16 cellular contexts compared by ENCODE assay signal in the genomic region with DNA sequence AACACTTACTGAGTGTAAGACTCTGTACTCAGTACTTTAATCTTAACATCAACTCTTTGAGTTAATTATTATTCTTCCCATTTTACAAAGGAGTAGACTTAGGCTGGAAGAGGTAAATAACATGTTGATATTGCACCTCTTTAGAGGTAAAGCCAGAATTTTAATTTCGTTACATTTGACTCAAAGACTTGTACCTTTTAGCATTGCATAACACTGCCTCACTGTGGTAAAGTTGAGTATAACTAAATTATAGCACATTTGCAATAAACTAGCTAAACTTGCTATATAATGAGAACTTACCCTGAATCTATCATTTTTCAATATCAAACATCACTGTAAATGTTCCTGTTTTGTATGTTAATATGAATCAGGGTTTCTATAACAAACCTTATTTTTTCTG.
DNase-seq lines count a peak whose midpoint lies in the region; ATAC-seq and TF ChIP-seq lines count a peak whose summit lies in the region.
"Had no signal": no experiment of that assay in that cellular context is flagged by ENCODE, and none has a peak within 500 bp of the region (broad histone marks: within the 10 kb centered on the region; RNA-seq: fewer than 3 reads in every experiment).

No MANE protein-coding gene starts in this region.

- no peak overlapping the region for H3K4me3 Mint-ChIP-seq in MCF 10A (ENCODE audit: unreplicated experiment)
- H3K4me3 Mint-ChIP-seq in naive thymus-derived CD8-positive, alpha-beta T cell, result no peak overlapping the region
- H3K4me3 Mint-ChIP-seq: stimulated activated naive B cell treated with anti-CD40 and anti-IgM and Interleukin-4, amounts not matched to agents 10 μg/mL and 1 μg/mL and 100 μg/mL, for 72 hours had no signal

- H3K36me3 Mint-ChIP-seq in MCF 10A (ENCODE audit: insufficient read depth, unreplicated experiment), result no peaks in the 10 kb centered on the region
- H3K36me3 Mint-ChIP-seq in naive thymus-derived CD8-positive, alpha-beta T cell, result no peaks in the 10 kb centered on the region
- H3K36me3 Mint-ChIP-seq: stimulated activated naive B cell treated with anti-CD40 and anti-IgM and Interleukin-4, amounts not matched to agents 10 μg/mL and 1 μg/mL and 100 μg/mL, for 72 hours had no signal

- H3K4me2 ChIP-seq in smooth muscle cell, result no peak overlapping the region

- H3K27ac ChIP-seq in breast epithelium (no peak overlapping the region), smooth muscle cell (ENCODE audit: low read depth) (no peak overlapping the region)
- H3K27ac ChIP-seq: gastroesophageal sphincter, prostate gland had no signal

- no peaks in the 10 kb centered on the region for H4K20me1 ChIP-seq in smooth muscle cell (ENCODE audit: low read depth)

- CTCF ChIA-PET in MCF 10A (lab: Yijun Ruan, JAX), result interaction anchor here (0.5 to 6.0 kb wide), 5 partner anchors 10 to 1691 kb away, joined by 3 to 56 read pairs (median 3); no protein-coding TSS in a partner anchor

- H3K79me2 ChIP-seq in smooth muscle cell (ENCODE audit: low read depth), result no peaks in the 10 kb centered on the region

- ATAC-seq in naive thymus-derived CD8-positive, alpha-beta T cell, result no peak
- ATAC-seq in HG02938 (IDR thresholded peaks at IDR 0.05; ENCODE audit: unreplicated experiment), result no peak
- ATAC-seq: gastroesophageal sphincter; K562; stimulated activated naive B cell treated with anti-CD40 and anti-IgM and Interleukin-4, amounts not matched to agents 10 μg/mL and 1 μg/mL and 100 μg/mL, for 72 hours had no signal

- WGBS in smooth muscle cell (ENCODE audit: low lambda C conversion rate), result 41% methylated on average over 1 of the region's 1 CpG

- H3K4me1 Mint-ChIP-seq in MCF 10A (ENCODE audit: insufficient read depth, unreplicated experiment), result peaks cover 7% of the 10 kb centered on the region
- H3K4me1 Mint-ChIP-seq in naive thymus-derived CD8-positive, alpha-beta T cell, result no peaks in the 10 kb centered on the region
- H3K4me1 Mint-ChIP-seq: stimulated activated naive B cell treated with anti-CD40 and anti-IgM and Interleukin-4, amounts not matched to agents 10 μg/mL and 1 μg/mL and 100 μg/mL, for 72 hours had no signal

- no peak overlapping the region for H3K27ac Mint-ChIP-seq in MCF 10A (ENCODE audit: low read depth, unreplicated experiment)
- H3K27ac Mint-ChIP-seq in naive thymus-derived CD8-positive, alpha-beta T cell, result no peak overlapping the region
- H3K27ac Mint-ChIP-seq: stimulated activated naive B cell treated with anti-CD40 and anti-IgM and Interleukin-4, amounts not matched to agents 10 μg/mL and 1 μg/mL and 100 μg/mL, for 72 hours had no signal

- TF ChIP-seq CTCF in MCF 10A (IDR thresholded peaks at IDR 0.05; ENCODE audit: unreplicated experiment) (peak; percentile 27), breast epithelium (IDR thresholded peaks at IDR 0.05) (no peak), epithelial cell of esophagus (IDR thresholded peaks at IDR 0.05; ENCODE audit: insufficient read depth, low read depth, low read length, missing control alignments) (no peak), smooth muscle cell (IDR thresholded peaks at IDR 0.05; ENCODE audit: borderline replicate concordance, insufficient read depth, poor library complexity, severe bottlenecking) (peak; percentile 22)

- intact Hi-C loops in MCF 10A (cut with micrococcal nuclease) (loop anchor here (1.0 to 5.0 kb wide), 2 partner anchors 268 to 1041 kb away; no protein-coding TSS in a partner anchor), breast epithelium (cut with DNase I; ENCODE audit: low total_unique reads) (no loop called here)

- DNase-seq in MCF 10A (ENCODE audit: unreplicated experiment) (peak; percentile 33), breast epithelium (ENCODE audit: low spot score in 2 of 2) (no peak), NCI-H1694 (lab: John Stamatoyannopoulos, UW) (peak; percentile 51), epithelial cell of esophagus (ENCODE audit: low read depth) (peak; percentile 1), smooth muscle cell (lab: John Stamatoyannopoulos, UW; ENCODE audit: unreplicated experiment) (no peak), retina (no peak)
- no peak for DNase-seq in naive thymus-derived CD8-positive, alpha-beta T cell
- DNase-seq: activated T-cell treated with anti-CD3 and anti-CD28 coated beads, Interleukin-2, amount 50 U/mL, for 1 hour; AML-193; NCI-H345; stimulated activated CD4-positive, alpha-beta T cell treated with anti-CD3 and anti-CD28 coated beads, Interleukin-4, amount 100 ng/mL, for 1 hour; stimulated activated naive B cell treated with anti-CD40 and anti-IgM and Interleukin-4, amounts not matched to agents 10 μg/mL and 1 μg/mL and 100 μg/mL, for 72 hours had no signal

- H3K4me3 ChIP-seq in breast epithelium (no peak overlapping the region), epithelial cell of esophagus (ENCODE audit: low read length) (no peak overlapping the region), smooth muscle cell (no peak overlapping the region)
- H3K4me3 ChIP-seq: gastroesophageal sphincter, K562, prostate gland had no signal

- no peak for TF ChIP-seq POLR2A in breast epithelium (IDR thresholded peaks at IDR 0.05)

- H3K36me3 ChIP-seq in breast epithelium (no peaks in the 10 kb centered on the region), smooth muscle cell (ENCODE audit: low read depth) (no peaks in the 10 kb centered on the region)
- H3K36me3 ChIP-seq: gastroesophageal sphincter, prostate gland had no signal

- H3K9me3 ChIP-seq in breast epithelium (no peaks in the 10 kb centered on the region), smooth muscle cell (replicated peaks; ENCODE audit: low read depth) (peaks cover 6% of the 10 kb centered on the region)
- H3K9me3 ChIP-seq: gastroesophageal sphincter, prostate gland had no signal

- no peak overlapping the region for H2AFZ ChIP-seq in smooth muscle cell (ENCODE audit: low read depth)

- H3K9ac ChIP-seq in smooth muscle cell (ENCODE audit: low read depth), result no peak overlapping the region

- POLR2A ChIA-PET in MCF 10A (lab: Yijun Ruan, JAX), result no interaction called here
- POLR2A ChIA-PET in naive thymus-derived CD8-positive, alpha-beta T cell (lab: Charles Lee), result no interaction called here

- H3K4me1 ChIP-seq in breast epithelium (no peaks in the 10 kb centered on the region), smooth muscle cell (ENCODE audit: low read depth) (no peaks in the 10 kb centered on the region)
- H3K4me1 ChIP-seq: gastroesophageal sphincter, prostate gland had no signal

- peaks cover 12% of the 10 kb centered on the region for H3K9me3 Mint-ChIP-seq in MCF 10A (ENCODE audit: unreplicated experiment)
- H3K9me3 Mint-ChIP-seq in naive thymus-derived CD8-positive, alpha-beta T cell, result peaks cover 0 to 3% (median 0%) of the 10 kb centered on the region in 9 donors

- no TSS peak for BruUV-seq in MCF 10A (replicated peaks; lab: Mats Ljungman, UMichigan)

- H3F3A ChIP-seq in smooth muscle cell (ENCODE audit: low read depth), result no peaks in the 10 kb centered on the region

- H3K27me3 Mint-ChIP-seq in MCF 10A (ENCODE audit: insufficient read depth, unreplicated experiment), result no peaks in the 10 kb centered on the region
- no peaks in the 10 kb centered on the region for H3K27me3 Mint-ChIP-seq in naive thymus-derived CD8-positive, alpha-beta T cell
- H3K27me3 Mint-ChIP-seq: stimulated activated naive B cell treated with anti-CD40 and anti-IgM and Interleukin-4, amounts not matched to agents 10 μg/mL and 1 μg/mL and 100 μg/mL, for 72 hours had no signal

- H3K27me3 ChIP-seq in breast epithelium (no peaks in the 10 kb centered on the region), smooth muscle cell (ENCODE audit: low read depth) (no peaks in the 10 kb centered on the region)
- H3K27me3 ChIP-seq: gastroesophageal sphincter had no signal

Comparison
In these comparisons a context has a peak if more than half of its experiments do, and no peak if none do; other contexts are left out.
1. DNase-seq: peak in MCF 10A (single experiment), NCI-H1694 (single experiment) and epithelial cell of esophagus (single experiment); none in breast epithelium (0 of 2), smooth muscle cell (single experiment), naive thymus-derived CD8-positive, alpha-beta T cell (0 of 10) and retina (single experiment).
2. CTCF ChIP-seq: peak in MCF 10A (single experiment) and smooth muscle cell (single experiment); none in breast epithelium (0 of 3) and epithelial cell of esophagus (single experiment).